Comparison of ENCODE assay signal across 20 cellular contexts in the genomic region with DNA sequence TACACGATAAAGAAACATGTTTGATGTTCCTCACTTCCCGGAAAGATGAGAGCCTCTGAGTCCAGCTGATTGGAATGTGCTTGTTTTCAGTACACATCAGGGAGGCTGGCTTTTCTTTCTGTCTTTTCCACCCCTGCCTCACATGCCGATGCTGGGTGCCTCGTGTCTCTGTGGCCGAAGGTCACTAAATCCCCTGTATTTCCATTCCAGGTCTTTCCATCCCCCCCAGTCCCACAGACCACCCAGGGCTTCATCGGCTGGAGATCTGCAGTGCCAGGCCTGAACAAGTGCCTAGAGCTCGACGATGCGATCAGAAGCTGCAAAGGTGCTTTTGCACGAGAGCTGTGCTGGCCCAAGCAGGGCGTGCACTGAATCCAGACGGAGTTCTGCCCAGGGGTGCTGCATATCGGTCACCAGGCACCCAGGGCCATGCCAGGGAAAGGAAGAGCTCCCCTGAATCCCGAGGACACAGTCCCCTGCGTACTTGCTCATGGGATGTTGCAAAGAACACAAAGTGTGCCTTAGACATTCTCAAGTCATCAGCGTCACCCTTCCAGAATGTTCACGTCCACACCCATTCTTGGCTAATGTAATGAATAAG.
DNase-seq lines count a peak whose midpoint lies in the region; ATAC-seq and TF ChIP-seq lines count a peak whose summit lies in the region.
"Had no signal": no experiment of that assay in that cellular context is flagged by ENCODE, and none has a peak within 500 bp of the region (broad histone marks: within the 10 kb centered on the region; RNA-seq: fewer than 3 reads in every experiment).

No MANE protein-coding gene starts in this region.

- TF ChIP-seq RAD21 in SK-N-SH (IDR thresholded peaks at IDR 0.05; ENCODE audit: low read length) = no peak

- no peaks in the 10 kb centered on the region for H4K20me1 ChIP-seq in SK-N-SH (ENCODE audit: insufficient read depth)

- H3K79me2 ChIP-seq in SK-N-SH (ENCODE audit: insufficient read depth) = no peaks in the 10 kb centered on the region

- TF ChIP-seq CTCF in SK-N-SH (IDR thresholded peaks at IDR 0.05) = no peak
- TF ChIP-seq CTCF in brain microvascular endothelial cell (IDR thresholded peaks at IDR 0.05; ENCODE audit: low read depth, low read length, missing control alignments) = no peak
- no peak for TF ChIP-seq CTCF in lower leg skin (IDR thresholded peaks at IDR 0.05)
- no peak for TF ChIP-seq CTCF in upper lobe of right lung (IDR thresholded peaks at IDR 0.05)
- no peak for TF ChIP-seq CTCF in spleen (IDR thresholded peaks at IDR 0.05 in 8 of 11, conservative IDR thresholded peaks at IDR 0.05 in 3 of 11)

- no peaks in the 10 kb centered on the region for H3F3A ChIP-seq in SK-N-SH (replicated peaks; ENCODE audit: insufficient read depth)

- no peak overlapping the region for H2AFZ ChIP-seq in SK-N-SH (ENCODE audit: low read depth)

- TF ChIP-seq POLR2A in lower leg skin (IDR thresholded peaks at IDR 0.05) = no peak
- TF ChIP-seq POLR2A in spleen (IDR thresholded peaks at IDR 0.05) = no peak

- CTCF ChIA-PET in SK-N-SH (lab: Yijun Ruan, JAX) = interaction anchor here (0.6 to 1.1 kb wide), 4 partner anchors 14 to 1296 kb away, joined by 3 read pairs; no protein-coding TSS in a partner anchor

- POLR2A ChIA-PET in SK-N-SH (lab: Yijun Ruan, JAX) = no interaction called here

- intact Hi-C loops in lower leg skin (cut with DNase I; ENCODE audit: low total_unique reads) = no loop called here
- intact Hi-C loops in upper lobe of right lung (cut with DNase I) = no loop called here
- intact Hi-C loops in spleen (cut with DNase I; ENCODE audit: low total_unique reads) = no loop called here

- H3K4me1 ChIP-seq in SK-N-SH (ENCODE audit: control insufficient read depth in 1 of 2, insufficient read depth in 2 of 2, low read depth in 1 of 2, low read length in 1 of 2) (peaks cover 0 to 9% of the 10 kb centered on the region in 2 experiments; a peak in 2 of 4 replicates), upper lobe of right lung (no peaks in the 10 kb centered on the region), spleen (no peaks in the 10 kb centered on the region)
- H3K4me1 ChIP-seq: body of pancreas, foreskin keratinocyte, tibial artery had no signal

- H3K27ac ChIP-seq in SK-N-SH (ENCODE audit: low read depth in 2 of 2, low read length in 1 of 2) (no peak overlapping the region), brain microvascular endothelial cell (peak overlapping the region; percentile 72), upper lobe of right lung (peak overlapping the region; percentile 20), spleen (no peak overlapping the region)
- H3K27ac ChIP-seq: 22Rv1, body of pancreas, foreskin keratinocyte, tibial artery had no signal

- DNase-seq in SK-N-SH (no peak), brain microvascular endothelial cell (peak; percentile 60), lower leg skin (ENCODE audit: low spot score in 2 of 2) (peak; percentile 61 to 89), upper lobe of right lung (no peak), GM19238 (ENCODE audit: insufficient read length, low spot score) (no peak), spleen (no peak), MV-4-11 (lab: John Stamatoyannopoulos, UW) (no peak)
- DNase-seq: activated effector memory CD4-positive, alpha-beta T cell treated with anti-CD3 and anti-CD28 coated beads, Interleukin-2, amount 50 U/mL, for 16 hours; body of pancreas; CD4-positive, CD25-positive, alpha-beta regulatory T cell; foreskin keratinocyte; mammary epithelial cell; NCI-H1048; NCI-H2171 treated with DMSO at 0.1 percent for 48 hours; nephron progenitor cell; stimulated activated CD4-positive, alpha-beta T cell treated with anti-CD3 and anti-CD28 coated beads, Interleukin-4, amount 100 ng/mL, for 1 hour; tibial artery had no signal

- no peak for TF ChIP-seq EP300 in SK-N-SH (IDR thresholded peaks at IDR 0.05; ENCODE audit: borderline replicate concordance in 1 of 2, low read depth in 1 of 2, low read length in 1 of 2)

- no peak overlapping the region for H3K9ac ChIP-seq in SK-N-SH

- no peak overlapping the region; the same call in 1 of the 2 replicates for H3K4me2 ChIP-seq in SK-N-SH

- H3K27me3 ChIP-seq in SK-N-SH (ENCODE audit: insufficient read depth) (no peaks in the 10 kb centered on the region), brain microvascular endothelial cell (replicated peaks) (no peaks in the 10 kb centered on the region), upper lobe of right lung (no peaks in the 10 kb centered on the region), spleen (replicated peaks in 1 of 7) (no peaks in the 10 kb centered on the region)
- H3K27me3 ChIP-seq: body of pancreas, tibial artery had no signal

- peak; percentile 73 for ATAC-seq in SK-N-SH treated with all-trans-retinoic acid at 6 μM for 48 hours
- no peak for ATAC-seq in upper lobe of right lung
- ATAC-seq: body of pancreas, foreskin keratinocyte, WTC11 had no signal

- no peaks in the 10 kb centered on the region for H3K9me3 ChIP-seq in SK-N-SH
- no peaks in the 10 kb centered on the region for H3K9me3 ChIP-seq in upper lobe of right lung
- no peaks in the 10 kb centered on the region for H3K9me3 ChIP-seq in spleen
- H3K9me3 ChIP-seq: body of pancreas, tibial artery had no signal

- H3K9me2 ChIP-seq in SK-N-SH = no peaks in the 10 kb centered on the region

- H3K36me3 ChIP-seq in SK-N-SH (replicated peaks in 1 of 2; ENCODE audit: control insufficient read depth in 1 of 2, insufficient read depth in 2 of 2, low read length in 1 of 2) (no peaks in the 10 kb centered on the region), brain microvascular endothelial cell (replicated peaks) (no peaks in the 10 kb centered on the region), upper lobe of right lung (no peaks in the 10 kb centered on the region), spleen (no peaks in the 10 kb centered on the region)
- H3K36me3 ChIP-seq: tibial artery had no signal

- WGBS in SK-N-SH (ENCODE audit: low lambda C conversion rate) = 73% methylated on average over 11 of the region's 17 CpGs
- 47 to 63% methylated on average over 16 to 17 of the region's 17 CpGs for whole genome bisulfite sequencing in lower leg skin, 2 donors
- 83 to 91% (median 88%) methylated on average over 14 to 17 of the region's 17 CpGs for WGBS in spleen, 5 donors

- in situ Hi-C loops in brain microvascular endothelial cell (cut with HindIII; ENCODE audit: low pct_ligation_motif_present, low sequenced_read_pairs) = no loop called here

- H3K4me3 ChIP-seq in SK-N-SH (ENCODE audit: low read depth in 2 of 2, low read length in 1 of 2) (no peak overlapping the region), brain microvascular endothelial cell (ENCODE audit: low read depth, low read length) (no peak overlapping the region), lower leg skin (ENCODE audit: low read depth, poor library complexity, severe bottlenecking) (no peak overlapping the region), upper lobe of right lung (no peak overlapping the region), spleen (no peak overlapping the region)
- H3K4me3 ChIP-seq: body of pancreas, tibial artery had no signal

TF ChIP-seq in SK-N-SH treated with all-trans-retinoic acid at 6 μM for 48 hours, 23 proteins besides CTCF, POLR2A, EP300 and RAD21 (continues in another document):
- no peak for TF ChIP-seq SNAI2 (CRISPR knock-in tag; IDR thresholded peaks at IDR 0.05)
- no peak for TF ChIP-seq BACH2 (CRISPR knock-in tag; IDR thresholded peaks at IDR 0.05; ENCODE audit: borderline replicate concordance)
- TF ChIP-seq ZNF8 (CRISPR knock-in tag; IDR thresholded peaks at IDR 0.05) = no peak
- no peak for TF ChIP-seq ESRRG (CRISPR knock-in tag; IDR thresholded peaks at IDR 0.05)
- TF ChIP-seq, protein P1, sequence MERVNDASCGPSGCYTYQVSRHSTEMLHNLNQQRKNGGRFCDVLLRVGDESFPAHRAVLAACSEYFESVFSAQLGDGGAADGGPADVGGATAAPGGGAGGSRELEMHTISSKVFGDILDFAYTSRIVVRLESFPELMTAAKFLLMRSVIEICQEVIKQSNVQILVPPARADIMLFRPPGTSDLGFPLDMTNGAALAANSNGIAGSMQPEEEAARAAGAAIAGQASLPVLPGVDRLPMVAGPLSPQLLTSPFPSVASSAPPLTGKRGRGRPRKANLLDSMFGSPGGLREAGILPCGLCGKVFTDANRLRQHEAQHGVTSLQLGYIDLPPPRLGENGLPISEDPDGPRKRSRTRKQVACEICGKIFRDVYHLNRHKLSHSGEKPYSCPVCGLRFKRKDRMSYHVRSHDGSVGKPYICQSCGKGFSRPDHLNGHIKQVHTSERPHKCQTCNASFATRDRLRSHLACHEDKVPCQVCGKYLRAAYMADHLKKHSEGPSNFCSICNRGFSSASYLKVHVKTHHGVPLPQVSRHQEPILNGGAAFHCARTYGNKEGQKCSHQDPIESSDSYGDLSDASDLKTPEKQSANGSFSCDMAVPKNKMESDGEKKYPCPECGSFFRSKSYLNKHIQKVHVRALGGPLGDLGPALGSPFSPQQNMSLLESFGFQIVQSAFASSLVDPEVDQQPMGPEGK (CRISPR knock-in tag; IDR thresholded peaks at IDR 0.05; ENCODE audit: borderline replicate concordance) = no peak
- no peak for TF ChIP-seq TOX (CRISPR knock-in tag; IDR thresholded peaks at IDR 0.05; ENCODE audit: borderline replicate concordance)
- TF ChIP-seq ZFP3 (CRISPR knock-in tag; IDR thresholded peaks at IDR 0.05) = no peak

TF ChIP-seq in SK-N-SH, 30 proteins besides CTCF, POLR2A, EP300 and RAD21 (continues in another document):
- no peak for TF ChIP-seq SIN3A (IDR thresholded peaks at IDR 0.05; ENCODE audit: borderline replicate concordance, low read depth, low read length)

Comparison
In these comparisons a context has a peak if more than half of its experiments do, and no peak if none do; other contexts are left out.
1. DNase-seq: peak in brain microvascular endothelial cell (single experiment) and lower leg skin (2 of 2); none in SK-N-SH (single experiment), upper lobe of right lung (single experiment), GM19238 (single experiment), spleen (single experiment) and MV-4-11 (single experiment).
2. H3K27ac ChIP-seq: peak in brain microvascular endothelial cell (single experiment) and upper lobe of right lung (single experiment); none in SK-N-SH (0 of 2) and spleen (0 of 8).